ENCODE assay signal across 10 cellular contexts in the genomic region with DNA sequence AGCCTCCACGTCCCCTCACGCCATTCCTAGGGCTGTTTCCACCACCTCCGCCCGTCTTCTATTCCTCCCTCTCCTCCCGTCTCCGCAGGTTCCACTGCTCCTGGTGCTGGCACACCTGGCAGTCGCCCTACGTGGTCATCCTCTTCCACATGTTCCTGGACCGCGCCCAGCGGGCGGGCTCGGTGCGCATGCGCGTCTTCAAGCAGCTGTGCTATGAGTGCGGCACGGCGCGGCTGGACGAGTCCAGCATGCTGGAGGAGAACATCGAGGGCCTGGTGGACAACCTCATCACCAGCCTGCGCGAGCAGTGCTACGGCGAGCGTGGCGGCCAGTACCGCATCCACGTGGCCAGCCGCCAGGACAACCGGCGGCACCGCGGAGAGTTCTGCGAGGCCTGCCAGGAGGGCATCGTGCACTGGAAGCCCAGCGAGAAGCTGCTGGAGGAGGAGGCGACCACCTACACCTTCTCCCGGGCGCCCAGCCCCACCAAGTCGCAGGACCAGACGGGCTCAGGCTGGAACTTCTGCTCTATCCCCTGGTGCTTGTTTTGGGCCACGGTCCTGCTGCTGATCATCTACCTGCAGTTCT. TPM values are rescaled to one million over a fixed set of nuclear protein-coding genes. Genes with fewer than 3 reads are reported as not detected.
"Had no signal": no experiment of that assay in that cellular context is flagged by ENCODE, and none has a peak within 500 bp of the region (broad histone marks: within the 10 kb centered on the region; RNA-seq: fewer than 3 reads in every experiment).

No MANE protein-coding gene starts in this region.

RNA-seq across cellular contexts. Expression of gene RTP1, which starts 2.3 kb away (rescaled TPM):
- total RNA-seq: OCI-LY7, PC-3, PC-9, Peyer's patch, Right ventricle myocardium superior, RPMI7951, SJCRH30, SJSA1, SK-MEL-5 had no signal
- polyA plus RNA-seq: SK-N-SH had no signal
